In genomic region chr3:3125977-3126376, GRCh38 we compare ENCODE assay signal across 8 cellular contexts. TPM values are rescaled to one million over a fixed set of nuclear protein-coding genes. Genes with fewer than 3 reads are reported as not detected.
DNase-seq lines count a peak whose midpoint lies in the region; ATAC-seq and TF ChIP-seq lines count a peak whose summit lies in the region.

No MANE protein-coding gene starts in this region.

- H3K79me2 ChIP-seq in OCI-LY3 (ENCODE audit: low read length): peaks cover 41% of the 10 kb centered on the region

- no peak overlapping the region for H3K14ac ChIP-seq in neuronal stem cell (ENCODE audit: low read length)

- no CpG with 5 or more reads among the region's 24 CpGs for WGBS in neuronal stem cell (ENCODE audit: extremely low coverage in 2 of 2, insufficient read length in 2 of 2, insufficient replicate concordance in 1 of 2), 2 donors

- no peak for ATAC-seq in CD4-positive, CD25-positive, alpha-beta regulatory T cell (ENCODE audit: low read depth in 2 of 2)
- ATAC-seq in HG03469 (IDR thresholded peaks at IDR 0.05; ENCODE audit: unreplicated experiment): no peak

- H4K91ac ChIP-seq in neuronal stem cell (ENCODE audit: low read depth, low read length, poor library complexity): no peak overlapping the region

- no peaks in the 10 kb centered on the region for H3K27me3 ChIP-seq in CD4-positive, CD25-positive, alpha-beta regulatory T cell (ENCODE audit: control insufficient read depth, insufficient read depth, low read length)
- H3K27me3 ChIP-seq in OCI-LY3 (ENCODE audit: low read depth, low read length) (no peaks in the 10 kb centered on the region), endocrine pancreas (ENCODE audit: control insufficient read depth, insufficient read depth, low read length) (no peaks in the 10 kb centered on the region), neuronal stem cell (ENCODE audit: control insufficient read depth in 3 of 3, insufficient read depth in 3 of 3, low read depth in 1 of 3, low read length in 3 of 3) (no peaks in the 10 kb centered on the region)

- no peaks in the 10 kb centered on the region for H3K9me3 Mint-ChIP-seq in CD4-positive, CD25-positive, alpha-beta regulatory T cell

- peak overlapping the region; percentile 90 to 98 (median 96) for H3K4me3 Mint-ChIP-seq in CD4-positive, CD25-positive, alpha-beta regulatory T cell

- no peaks in the 10 kb centered on the region for H3K9me3 ChIP-seq in CD4-positive, CD25-positive, alpha-beta regulatory T cell (ENCODE audit: control insufficient read depth in 2 of 2, low read length in 2 of 2)
- H3K9me3 ChIP-seq in OCI-LY3 (ENCODE audit: insufficient read depth, low read length) (no peaks in the 10 kb centered on the region), endocrine pancreas (ENCODE audit: control insufficient read depth, low read length) (no peaks in the 10 kb centered on the region), neuronal stem cell (replicated peaks in 1 of 2; ENCODE audit: control insufficient read depth in 2 of 2, insufficient read depth in 1 of 2, low read depth in 1 of 2, low read length in 2 of 2) (peaks cover 0 to 9% of the 10 kb centered on the region in 2 donors)

- H4K8ac ChIP-seq in neuronal stem cell (ENCODE audit: low read depth, low read length): no peak overlapping the region

- H3K36me3 Mint-ChIP-seq in CD4-positive, CD25-positive, alpha-beta regulatory T cell: peaks cover 8% of the 10 kb centered on the region

- H3K4me3 ChIP-seq in CD4-positive, CD25-positive, alpha-beta regulatory T cell (ENCODE audit: low read depth, low read length): peak overlapping the region; percentile 92
- H3K4me3 ChIP-seq in OCI-LY3 (ENCODE audit: low read length) (peak overlapping the region; percentile 93), endocrine pancreas (ENCODE audit: control insufficient read depth, insufficient read depth, low read length) (peak overlapping the region; percentile 83), neuronal stem cell (ENCODE audit: low read length in 2 of 2) (peak overlapping the region in 1 of 2 donors; percentile 93)

- H2AFZ ChIP-seq in OCI-LY3 (ENCODE audit: low read depth, low read length): peak overlapping the region; percentile 87; the same call in 1 of the 2 replicates
- peak overlapping the region; percentile 92 for H2AFZ ChIP-seq in neuronal stem cell (ENCODE audit: low read length)

- no peak overlapping the region for H3K4ac ChIP-seq in neuronal stem cell (ENCODE audit: low read length)

- no peak for DNase-seq in CD4-positive, CD25-positive, alpha-beta regulatory T cell
- DNase-seq in neuronal stem cell (ENCODE audit: low spot score): no peak
- DNase-seq in occipital lobe (lab: John Stamatoyannopoulos, UW): no peak
- no peak for DNase-seq in C1 segment of cervical spinal cord (lab: John Stamatoyannopoulos, UW)
- DNase-seq in EL: no peak

- H3K27ac ChIP-seq in CD4-positive, CD25-positive, alpha-beta regulatory T cell (ENCODE audit: insufficient read depth, low read length, poor library complexity, severe bottlenecking): peak overlapping the region; percentile 92
- H3K27ac ChIP-seq in OCI-LY3 (ENCODE audit: low read length) (peak overlapping the region; percentile 87), neuronal stem cell (replicated peaks; ENCODE audit: low read length) (no peak overlapping the region)

- no peak overlapping the region for H2BK12ac ChIP-seq in neuronal stem cell (ENCODE audit: low read length)

- no peak overlapping the region for H2BK15ac ChIP-seq in neuronal stem cell (ENCODE audit: low read length)

- H3K23ac ChIP-seq in neuronal stem cell (ENCODE audit: low read depth, low read length, poor library complexity): no peak overlapping the region

- H3K9ac ChIP-seq in OCI-LY3 (ENCODE audit: low read length) (peak overlapping the region; percentile 97), endocrine pancreas (ENCODE audit: control insufficient read depth, insufficient read depth, low read length) (peak overlapping the region; percentile 93), neuronal stem cell (ENCODE audit: low read depth, low read length, poor library complexity) (no peak overlapping the region)

- H3K36me3 ChIP-seq in CD4-positive, CD25-positive, alpha-beta regulatory T cell (ENCODE audit: control insufficient read depth, insufficient read depth, low read length): peaks cover 17% of the 10 kb centered on the region
- H3K36me3 ChIP-seq in OCI-LY3 (replicated peaks; ENCODE audit: low read depth, low read length) (peaks cover 29% of the 10 kb centered on the region), endocrine pancreas (ENCODE audit: control insufficient read depth, insufficient read depth, low read length) (no peaks in the 10 kb centered on the region), neuronal stem cell (replicated peaks in 1 of 2; ENCODE audit: control insufficient read depth in 2 of 2, insufficient read depth in 2 of 2, low read length in 2 of 2) (peaks cover 6 to 25% of the 10 kb centered on the region in 2 donors)

- H3K27me3 Mint-ChIP-seq in CD4-positive, CD25-positive, alpha-beta regulatory T cell: peaks cover 19% of the 10 kb centered on the region

- H2BK5ac ChIP-seq in neuronal stem cell (ENCODE audit: low read length): no peak overlapping the region

- H3K27ac Mint-ChIP-seq in CD4-positive, CD25-positive, alpha-beta regulatory T cell: peak overlapping the region; percentile 97 to 98 (median 98)

- no peak overlapping the region for H2AK5ac ChIP-seq in neuronal stem cell (ENCODE audit: low read depth, low read length)

- H3K4me1 ChIP-seq in CD4-positive, CD25-positive, alpha-beta regulatory T cell (ENCODE audit: control insufficient read depth, insufficient read depth, low read length, poor library complexity, severe bottlenecking): peaks cover 40% of the 10 kb centered on the region
- H3K4me1 ChIP-seq in OCI-LY3 (ENCODE audit: low read length) (peaks cover 23% of the 10 kb centered on the region), endocrine pancreas (ENCODE audit: control insufficient read depth, insufficient read depth, low read length) (no peaks in the 10 kb centered on the region), neuronal stem cell (ENCODE audit: control insufficient read depth in 2 of 2, insufficient read depth in 1 of 2, low read depth in 1 of 2, low read length in 2 of 2) (peaks cover 2 to 4% of the 10 kb centered on the region in 2 donors)

- peaks cover 10% of the 10 kb centered on the region for H3K79me1 ChIP-seq in neuronal stem cell (ENCODE audit: low read depth, low read length)

- H3K4me2 ChIP-seq in OCI-LY3 (ENCODE audit: low read length) (peak overlapping the region; percentile 82), neuronal stem cell (ENCODE audit: insufficient read depth, low read length, poor library complexity, severe bottlenecking) (peak overlapping the region; percentile 85)

- peaks cover 16 to 44% (median 33%) of the 10 kb centered on the region in 4 donors for H3K4me1 Mint-ChIP-seq in CD4-positive, CD25-positive, alpha-beta regulatory T cell

- H3K18ac ChIP-seq in neuronal stem cell (ENCODE audit: low read length): no peak overlapping the region

- no peaks in the 10 kb centered on the region for H4K20me1 ChIP-seq in OCI-LY3 (ENCODE audit: insufficient read depth, low read length)

- H2BK120ac ChIP-seq in neuronal stem cell (ENCODE audit: low read depth, low read length): no peak overlapping the region

- TF ChIP-seq CTCF in OCI-LY3 (IDR thresholded peaks at IDR 0.05; ENCODE audit: low read depth, low read length): no peak

RNA-seq across cellular contexts. Expression of gene TRNT1, which starts 0.8 kb away (rescaled TPM):
- total RNA-seq in CD4-positive, CD25-positive, alpha-beta regulatory T cell: 29.0 TPM
- polyA plus RNA-seq in CD4-positive, CD25-positive, alpha-beta regulatory T cell: 10 to 100 TPM; 20.3 to 27.2 (median 25.3) TPM
- 13.8 TPM for polyA plus RNA-seq in neuronal stem cell (2013, experiment 1 of 2)
- 14.6 TPM for polyA plus RNA-seq in neuronal stem cell (2013, experiment 2 of 2)
- 56.9 TPM for total RNA-seq in occipital lobe

RNA-seq across cellular contexts. Expression of gene IL5RA, which starts 15.8 kb away (rescaled TPM):
- 3.7 TPM for total RNA-seq in CD4-positive, CD25-positive, alpha-beta regulatory T cell
- polyA plus RNA-seq in CD4-positive, CD25-positive, alpha-beta regulatory T cell: not detected
- not detected for polyA plus RNA-seq in neuronal stem cell (2013, experiment 1 of 2)
- 0.01 TPM for polyA plus RNA-seq in neuronal stem cell (2013, experiment 2 of 2)
- total RNA-seq in occipital lobe: 0.78 TPM

RNA-seq across cellular contexts. Expression of gene CRBN, which starts 53.5 kb away (rescaled TPM):
- 137 TPM for total RNA-seq in CD4-positive, CD25-positive, alpha-beta regulatory T cell
- 100 to 1,000 TPM; 129 to 179 (median 169) TPM for polyA plus RNA-seq in CD4-positive, CD25-positive, alpha-beta regulatory T cell
- polyA plus RNA-seq in neuronal stem cell (2013, experiment 1 of 2): 36.4 TPM
- 37.0 TPM for polyA plus RNA-seq in neuronal stem cell (2013, experiment 2 of 2)
- 187 TPM for total RNA-seq in occipital lobe
